1 cellular context compared by ENCODE assay signal in the genomic region with DNA sequence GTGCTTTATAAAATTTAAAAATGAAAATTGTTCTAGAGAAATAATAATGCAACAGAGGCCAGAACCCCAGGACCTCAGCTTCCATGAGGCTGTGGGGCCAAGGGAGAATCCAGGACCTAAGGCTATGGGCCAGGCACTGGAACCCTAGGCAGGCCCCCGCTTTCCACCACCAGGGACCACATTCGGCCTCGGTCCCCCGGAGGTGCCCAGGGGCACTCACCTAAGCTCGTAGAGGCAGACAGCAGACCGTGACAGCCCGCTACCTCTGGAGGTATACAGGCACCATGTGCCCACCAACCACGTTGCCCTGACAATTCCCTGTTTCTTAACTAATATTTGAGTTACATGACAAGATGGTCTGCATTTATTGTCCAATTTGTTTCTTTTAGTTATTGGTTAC.
TF ChIP-seq lines count a peak whose summit lies in the region.

No MANE protein-coding gene starts in this region.

TF ChIP-seq in IMR-90, 13 proteins besides CTCF, POLR2A, EP300 and RAD21:
- TF ChIP-seq, protein P1, sequence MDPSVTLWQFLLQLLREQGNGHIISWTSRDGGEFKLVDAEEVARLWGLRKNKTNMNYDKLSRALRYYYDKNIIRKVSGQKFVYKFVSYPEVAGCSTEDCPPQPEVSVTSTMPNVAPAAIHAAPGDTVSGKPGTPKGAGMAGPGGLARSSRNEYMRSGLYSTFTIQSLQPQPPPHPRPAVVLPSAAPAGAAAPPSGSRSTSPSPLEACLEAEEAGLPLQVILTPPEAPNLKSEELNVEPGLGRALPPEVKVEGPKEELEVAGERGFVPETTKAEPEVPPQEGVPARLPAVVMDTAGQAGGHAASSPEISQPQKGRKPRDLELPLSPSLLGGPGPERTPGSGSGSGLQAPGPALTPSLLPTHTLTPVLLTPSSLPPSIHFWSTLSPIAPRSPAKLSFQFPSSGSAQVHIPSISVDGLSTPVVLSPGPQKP (IDR thresholded peaks at IDR 0.05; ENCODE audit: borderline replicate concordance, low read depth, low read length) = no peak
- TF ChIP-seq RFX5 (IDR thresholded peaks at IDR 0.05; ENCODE audit: low read depth, low read length) (no peak), MAFK (IDR thresholded peaks at IDR 0.05; ENCODE audit: low read depth, low read length) (no peak), MAZ (IDR thresholded peaks at IDR 0.05; ENCODE audit: borderline replicate concordance, low read depth, low read length) (no peak), BHLHE40 (IDR thresholded peaks at IDR 0.05; ENCODE audit: low read depth, low read length) (no peak), SMC3 (IDR thresholded peaks at IDR 0.05; ENCODE audit: low read depth, low read length) (no peak)
TF ChIP-seq in IMR-90: peak in this region for 0.
